ENCODE assay signal across 29 cellular contexts in genomic region chr2:96484096-96484495, GRCh38. TPM values are rescaled to one million over a fixed set of nuclear protein-coding genes. Genes with fewer than 3 reads are reported as not detected.
DNase-seq lines count a peak whose midpoint lies in the region; ATAC-seq lines count a peak whose summit lies in the region.
"Had no signal": no experiment of that assay in that cellular context is flagged by ENCODE, and none has a peak within 500 bp of the region (broad histone marks: within the 10 kb centered on the region; RNA-seq: fewer than 3 reads in every experiment).

No MANE protein-coding gene starts in this region.

- CTCF ChIA-PET in activated naive CD4-positive, alpha-beta T cell treated with anti-CD3 and anti-CD28 coated beads, Interleukin-2, amount 10 ng/mL, durations not matched to agents 7 days and 5 days (lab: Charles Lee): no interaction called here

- no peak overlapping the region for H3K4me3 Mint-ChIP-seq in activated naive CD4-positive, alpha-beta T cell treated with anti-CD3 and anti-CD28 coated beads, Interleukin-2, amount 10 ng/mL, durations not matched to agents 7 days and 5 days
- H3K4me3 Mint-ChIP-seq in T-helper 17 cell: no peak overlapping the region
- H3K4me3 Mint-ChIP-seq in effector memory CD8-positive, alpha-beta T cell: peak overlapping the region in 1 of 2 donors; percentile 90
- H3K4me3 Mint-ChIP-seq in stimulated activated memory B cell treated with anti-CD40 and anti-IgM and Interleukin-4, amounts not matched to agents 10 μg/mL and 1 μg/mL and 100 μg/mL, for 72 hours: no peak overlapping the region
- H3K4me3 Mint-ChIP-seq: WTC11 had no signal

- no peak for ATAC-seq in activated naive CD4-positive, alpha-beta T cell treated with anti-CD3 and anti-CD28 coated beads, Interleukin-2, amount 50 U/mL, for 72 hours
- ATAC-seq in T-helper 17 cell: no peak
- ATAC-seq in effector memory CD8-positive, alpha-beta T cell (replicated peaks): no peak
- no peak for ATAC-seq in stimulated activated memory B cell treated with anti-CD40 and anti-IgM and Interleukin-4, amounts not matched to agents 10 μg/mL and 1 μg/mL and 100 μg/mL, for 72 hours
- ATAC-seq in left cardiac atrium: no peak
- ATAC-seq: body of pancreas, esophagus mucosa, sciatic nerve, upper lobe of right lung, WTC11 had no signal

- H3K27ac Mint-ChIP-seq in activated naive CD4-positive, alpha-beta T cell treated with anti-CD3 and anti-CD28 coated beads, Interleukin-2, amount 10 ng/mL, durations not matched to agents 7 days and 5 days: peak overlapping the region; percentile 8
- peak overlapping the region in 1 of 2 donors; percentile 100 for H3K27ac Mint-ChIP-seq in activated naive CD4-positive, alpha-beta T cell treated with anti-CD3 and anti-CD28 coated beads, Interleukin-2, amount 50 U/mL, for 72 hours
- peak overlapping the region; percentile 98 for H3K27ac Mint-ChIP-seq in T-helper 17 cell
- peak overlapping the region; percentile 95 to 99 for H3K27ac Mint-ChIP-seq in effector memory CD8-positive, alpha-beta T cell
- H3K27ac Mint-ChIP-seq in stimulated activated memory B cell treated with anti-CD40 and anti-IgM and Interleukin-4, amounts not matched to agents 10 μg/mL and 1 μg/mL and 100 μg/mL, for 72 hours: peak overlapping the region; percentile 98
- H3K27ac Mint-ChIP-seq: WTC11 had no signal

- intact Hi-C loops in left cardiac atrium (cut with DNase I): no loop called here

- DNase-seq in activated naive CD4-positive, alpha-beta T cell treated with anti-CD3 and anti-CD28 coated beads, Interleukin-2, amount 10 ng/mL, durations not matched to agents 7 days and 5 days: no peak
- DNase-seq in activated naive CD4-positive, alpha-beta T cell treated with anti-CD3 and anti-CD28 coated beads, Interleukin-2, amount 50 U/mL, for 72 hours (ENCODE audit: low spot score in 2 of 2): no peak
- DNase-seq in T-helper 17 cell: no peak
- DNase-seq in effector memory CD8-positive, alpha-beta T cell: no peak
- no peak for DNase-seq in left cardiac atrium
- no peak for DNase-seq in NOMO-1 treated with DMSO at 0.1 percent for 48 hours (lab: John Stamatoyannopoulos, UW; ENCODE audit: unreplicated experiment)
- DNase-seq in NCI-H1930 (lab: John Stamatoyannopoulos, UW): no peak
- DNase-seq: activated effector memory CD4-positive, alpha-beta T cell treated with anti-CD3 and anti-CD28 coated beads, Interleukin-2, amount 50 U/mL, for 16 hours; adrenal gland; body of pancreas; DMS53; HCEC 1CT; islet precursor cell; left ventricle myocardium inferior; mesendoderm; NCI-H1417; NCI-H2081; NCI-H345; NCI-H774; SHP77 treated with DMSO at 0.1 percent for 48 hours; stimulated activated CD4-positive, alpha-beta T cell treated with anti-CD3 and anti-CD28 coated beads, Interleukin-4, amount 100 ng/mL, for 1 hour; upper lobe of right lung had no signal

- H3K27me3 Mint-ChIP-seq in activated naive CD4-positive, alpha-beta T cell treated with anti-CD3 and anti-CD28 coated beads, Interleukin-2, amount 10 ng/mL, durations not matched to agents 7 days and 5 days: peaks cover 28% of the 10 kb centered on the region
- no peaks in the 10 kb centered on the region for H3K27me3 Mint-ChIP-seq in T-helper 17 cell
- H3K27me3 Mint-ChIP-seq in effector memory CD8-positive, alpha-beta T cell: no peaks in the 10 kb centered on the region
- no peaks in the 10 kb centered on the region for H3K27me3 Mint-ChIP-seq in stimulated activated memory B cell treated with anti-CD40 and anti-IgM and Interleukin-4, amounts not matched to agents 10 μg/mL and 1 μg/mL and 100 μg/mL, for 72 hours
- H3K27me3 Mint-ChIP-seq: central memory CD8-positive, alpha-beta T cell had no signal

- H3K4me1 Mint-ChIP-seq in activated naive CD4-positive, alpha-beta T cell treated with anti-CD3 and anti-CD28 coated beads, Interleukin-2, amount 10 ng/mL, durations not matched to agents 7 days and 5 days: peaks cover 40% of the 10 kb centered on the region
- peaks cover 23% of the 10 kb centered on the region for H3K4me1 Mint-ChIP-seq in T-helper 17 cell
- peaks cover 23 to 24% of the 10 kb centered on the region in 2 donors for H3K4me1 Mint-ChIP-seq in effector memory CD8-positive, alpha-beta T cell (ENCODE audit: low read depth in 2 of 2)
- H3K4me1 Mint-ChIP-seq in stimulated activated memory B cell treated with anti-CD40 and anti-IgM and Interleukin-4, amounts not matched to agents 10 μg/mL and 1 μg/mL and 100 μg/mL, for 72 hours: peaks cover 35% of the 10 kb centered on the region

- H3K36me3 Mint-ChIP-seq in activated naive CD4-positive, alpha-beta T cell treated with anti-CD3 and anti-CD28 coated beads, Interleukin-2, amount 10 ng/mL, durations not matched to agents 7 days and 5 days: peaks cover 4% of the 10 kb centered on the region
- peaks cover 11 to 39% of the 10 kb centered on the region in 2 donors for H3K36me3 Mint-ChIP-seq in activated naive CD4-positive, alpha-beta T cell treated with anti-CD3 and anti-CD28 coated beads, Interleukin-2, amount 50 U/mL, for 72 hours
- no peaks in the 10 kb centered on the region for H3K36me3 Mint-ChIP-seq in T-helper 17 cell (ENCODE audit: low read depth)
- H3K36me3 Mint-ChIP-seq in effector memory CD8-positive, alpha-beta T cell (ENCODE audit: insufficient read depth): no peaks in the 10 kb centered on the region
- no peaks in the 10 kb centered on the region for H3K36me3 Mint-ChIP-seq in stimulated activated memory B cell treated with anti-CD40 and anti-IgM and Interleukin-4, amounts not matched to agents 10 μg/mL and 1 μg/mL and 100 μg/mL, for 72 hours
- H3K36me3 Mint-ChIP-seq: WTC11 had no signal

- H3K9me3 Mint-ChIP-seq in activated naive CD4-positive, alpha-beta T cell treated with anti-CD3 and anti-CD28 coated beads, Interleukin-2, amount 10 ng/mL, durations not matched to agents 7 days and 5 days: no peaks in the 10 kb centered on the region
- H3K9me3 Mint-ChIP-seq in activated naive CD4-positive, alpha-beta T cell treated with anti-CD3 and anti-CD28 coated beads, Interleukin-2, amount 50 U/mL, for 72 hours: peaks cover 0 to 9% of the 10 kb centered on the region in 2 donors
- H3K9me3 Mint-ChIP-seq in effector memory CD8-positive, alpha-beta T cell: no peaks in the 10 kb centered on the region
- H3K9me3 Mint-ChIP-seq in stimulated activated memory B cell treated with anti-CD40 and anti-IgM and Interleukin-4, amounts not matched to agents 10 μg/mL and 1 μg/mL and 100 μg/mL, for 72 hours: no peaks in the 10 kb centered on the region
- H3K9me3 Mint-ChIP-seq: central memory CD8-positive, alpha-beta T cell; WTC11 had no signal

- no peaks in the 10 kb centered on the region for H3K9me3 ChIP-seq in T-helper 17 cell (ENCODE audit: control insufficient read depth, low read length, poor library complexity, severe bottlenecking)
- H3K9me3 ChIP-seq: adrenal gland, body of pancreas, left ventricle myocardium inferior, prostate gland, upper lobe of right lung had no signal

RNA-seq across cellular contexts. Expression of gene NEURL3, which starts 21.1 kb away (rescaled TPM):
- total RNA-seq in activated naive CD4-positive, alpha-beta T cell treated with anti-CD3 and anti-CD28 coated beads, Interleukin-2, amount 50 U/mL, for 72 hours: 1 to 10 TPM in 1 of 2 donors, under 1 TPM in 1; 0.14 to 2.2 TPM
- total RNA-seq in T-helper 17 cell: under 1 TPM in 1 of 2 donors, not detected in 1; 0.44 TPM
- total RNA-seq in left cardiac atrium: under 1 TPM in 1 of 2 donors, not detected in 1; 0.31 TPM
- total RNA-seq: esophagus mucosa, fibroblast of villous mesenchyme, left ventricle myocardium inferior, WTC11 had no signal

RNA-seq across cellular contexts. Expression of gene ARID5A, which starts 52.5 kb away (rescaled TPM):
- total RNA-seq in activated naive CD4-positive, alpha-beta T cell treated with anti-CD3 and anti-CD28 coated beads, Interleukin-2, amount 50 U/mL, for 72 hours: 100 to 1,000 TPM in 1 of 2 donors, 10 to 100 TPM in 1; 51.5 to 348 TPM
- total RNA-seq in T-helper 17 cell (100 to 1,000 TPM; 126 to 139 TPM), left cardiac atrium (10 to 100 TPM; 10.5 to 24.1 TPM)
